Comparison of ENCODE assay signal across 1 cellular context in the genomic region with DNA sequence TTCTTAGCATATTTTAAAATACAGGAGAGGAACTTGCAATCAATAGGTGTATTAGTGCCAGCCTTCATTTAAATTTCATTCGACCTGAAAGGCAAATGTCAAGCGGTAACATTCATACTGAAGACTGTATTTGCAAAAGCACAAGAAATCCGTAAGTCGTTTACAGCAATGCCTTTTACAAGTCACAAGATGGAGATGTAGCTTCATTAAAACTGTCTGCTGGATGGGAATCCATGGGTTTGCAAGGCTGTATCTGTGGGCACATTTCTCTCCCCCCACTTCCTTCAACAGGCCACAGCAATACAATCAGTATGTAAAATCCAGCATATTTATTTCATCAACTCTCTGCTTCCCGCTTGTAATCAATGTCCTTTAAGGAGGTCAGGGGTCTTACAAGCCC.
TF ChIP-seq lines count a peak whose summit lies in the region.

No MANE protein-coding gene starts in this region.

TF ChIP-seq in HCT116, 20 proteins besides CTCF, POLR2A, EP300 and RAD21 (continued from another document):
- TF ChIP-seq, protein P1, sequence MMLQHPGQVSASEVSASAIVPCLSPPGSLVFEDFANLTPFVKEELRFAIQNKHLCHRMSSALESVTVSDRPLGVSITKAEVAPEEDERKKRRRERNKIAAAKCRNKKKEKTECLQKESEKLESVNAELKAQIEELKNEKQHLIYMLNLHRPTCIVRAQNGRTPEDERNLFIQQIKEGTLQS (IDR thresholded peaks at IDR 0.05), result no peak
- TF ChIP-seq POLR2AphosphoS5 (IDR thresholded peaks at IDR 0.05; ENCODE audit: low read depth, low read length) (no peak), CEBPB (IDR thresholded peaks at IDR 0.05; ENCODE audit: low read depth) (no peak), ZFX (IDR thresholded peaks at IDR 0.05) (no peak), SRF (IDR thresholded peaks at IDR 0.05; ENCODE audit: low read depth) (no peak), ELF1 (IDR thresholded peaks at IDR 0.05; ENCODE audit: borderline replicate concordance, low read depth) (no peak), FOSL1 (IDR thresholded peaks at IDR 0.05; ENCODE audit: low read depth) (no peak), SIN3A (IDR thresholded peaks at IDR 0.05; ENCODE audit: low read depth) (no peak)
- TF ChIP-seq, protein P2, sequence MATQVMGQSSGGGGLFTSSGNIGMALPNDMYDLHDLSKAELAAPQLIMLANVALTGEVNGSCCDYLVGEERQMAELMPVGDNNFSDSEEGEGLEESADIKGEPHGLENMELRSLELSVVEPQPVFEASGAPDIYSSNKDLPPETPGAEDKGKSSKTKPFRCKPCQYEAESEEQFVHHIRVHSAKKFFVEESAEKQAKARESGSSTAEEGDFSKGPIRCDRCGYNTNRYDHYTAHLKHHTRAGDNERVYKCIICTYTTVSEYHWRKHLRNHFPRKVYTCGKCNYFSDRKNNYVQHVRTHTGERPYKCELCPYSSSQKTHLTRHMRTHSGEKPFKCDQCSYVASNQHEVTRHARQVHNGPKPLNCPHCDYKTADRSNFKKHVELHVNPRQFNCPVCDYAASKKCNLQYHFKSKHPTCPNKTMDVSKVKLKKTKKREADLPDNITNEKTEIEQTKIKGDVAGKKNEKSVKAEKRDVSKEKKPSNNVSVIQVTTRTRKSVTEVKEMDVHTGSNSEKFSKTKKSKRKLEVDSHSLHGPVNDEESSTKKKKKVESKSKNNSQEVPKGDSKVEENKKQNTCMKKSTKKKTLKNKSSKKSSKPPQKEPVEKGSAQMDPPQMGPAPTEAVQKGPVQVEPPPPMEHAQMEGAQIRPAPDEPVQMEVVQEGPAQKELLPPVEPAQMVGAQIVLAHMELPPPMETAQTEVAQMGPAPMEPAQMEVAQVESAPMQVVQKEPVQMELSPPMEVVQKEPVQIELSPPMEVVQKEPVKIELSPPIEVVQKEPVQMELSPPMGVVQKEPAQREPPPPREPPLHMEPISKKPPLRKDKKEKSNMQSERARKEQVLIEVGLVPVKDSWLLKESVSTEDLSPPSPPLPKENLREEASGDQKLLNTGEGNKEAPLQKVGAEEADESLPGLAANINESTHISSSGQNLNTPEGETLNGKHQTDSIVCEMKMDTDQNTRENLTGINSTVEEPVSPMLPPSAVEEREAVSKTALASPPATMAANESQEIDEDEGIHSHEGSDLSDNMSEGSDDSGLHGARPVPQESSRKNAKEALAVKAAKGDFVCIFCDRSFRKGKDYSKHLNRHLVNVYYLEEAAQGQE (IDR thresholded peaks at IDR 0.05; ENCODE audit: low read depth), result no peak
